Comparison of ENCODE assay signal across 30 cellular contexts in the genomic region with DNA sequence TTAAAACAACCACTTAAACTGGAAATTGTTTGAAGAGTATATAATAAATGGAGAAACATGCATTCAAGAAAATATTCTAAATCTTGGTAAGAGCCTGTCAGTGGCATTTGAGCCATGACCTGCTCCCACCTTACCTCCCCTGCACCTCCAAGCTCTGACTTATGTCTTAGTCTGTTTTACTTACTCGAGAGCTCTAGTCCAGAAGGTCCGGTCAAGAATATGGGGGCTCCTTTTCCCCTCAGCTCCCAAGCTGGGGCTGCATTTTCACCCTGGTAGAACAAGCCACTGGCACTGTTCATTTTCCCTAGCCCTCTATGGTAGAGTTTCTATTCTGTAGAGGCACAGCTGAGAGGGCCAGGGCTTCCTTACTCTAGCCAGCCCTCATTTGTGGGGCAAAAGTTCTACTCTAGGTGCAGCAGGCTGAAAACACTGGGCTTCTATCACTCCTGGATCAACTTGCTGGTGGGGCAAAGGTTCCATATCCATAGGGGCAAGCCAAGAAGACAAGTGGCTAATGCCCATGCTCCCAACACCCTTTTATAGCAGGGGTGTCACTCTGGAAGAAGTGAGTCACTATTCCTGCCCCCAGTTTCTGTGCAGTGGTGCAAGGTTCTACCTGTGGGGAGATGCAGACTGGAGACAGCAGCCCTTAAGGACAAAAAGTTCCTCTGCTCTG. TPM values are rescaled to one million over a fixed set of nuclear protein-coding genes. Genes with fewer than 3 reads are reported as not detected.
DNase-seq lines count a peak whose midpoint lies in the region; ATAC-seq and TF ChIP-seq lines count a peak whose summit lies in the region.
"Had no signal": no experiment of that assay in that cellular context is flagged by ENCODE, and none has a peak within 500 bp of the region (broad histone marks: within the 10 kb centered on the region; RNA-seq: fewer than 3 reads in every experiment).

No MANE protein-coding gene starts in this region.

- peaks cover 36% of the 10 kb centered on the region for H3K36me3 Mint-ChIP-seq in activated T-helper 2 cell treated with anti-CD3 and anti-CD28 coated beads, Interferon-gamma antibody, Interleukin-2, Interleukin-4, amounts not matched to agents 10 μg/mL and 5 μg/mL and 100 μg/mL, durations not matched to agents 14 hours and 24 hours and 36 hours (ENCODE audit: low read depth)
- H3K36me3 Mint-ChIP-seq in progenitor cell of endocrine pancreas (ENCODE audit: insufficient read depth) = peaks cover 12% of the 10 kb centered on the region

- peaks cover 0 to 15% (median 6%) of the 10 kb centered on the region in 12 donors for H3K9me3 ChIP-seq in heart left ventricle
- H3K9me3 ChIP-seq in mesenchymal stem cell (ENCODE audit: control insufficient read depth, low read length) = peaks cover 26% of the 10 kb centered on the region
- peaks cover 0 to 3% (median 0%) of the 10 kb centered on the region in 4 donors for H3K9me3 ChIP-seq in upper lobe of left lung
- H3K9me3 ChIP-seq: uterus had no signal

- intact Hi-C loops in heart left ventricle (cut with DNase I) (loop anchor here in 1 of 10 donors (5.0 kb wide), 1 partner anchor 36 kb away; no protein-coding TSS in a partner anchor), Right ventricle myocardium inferior (cut with DNase I) (loop anchor here (5.0 kb wide), 1 partner anchor 209 kb away; no protein-coding TSS in a partner anchor)
- intact Hi-C loops in activated T-helper 2 cell treated with anti-CD3 and anti-CD28 coated beads, Interferon-gamma antibody, Interleukin-2, Interleukin-4, amounts not matched to agents 10 μg/mL and 5 μg/mL and 100 μg/mL, durations not matched to agents 14 hours and 24 hours and 36 hours (cut with micrococcal nuclease) = no loop called here

- no peak overlapping the region for H4K91ac ChIP-seq in mesenchymal stem cell (ENCODE audit: low read length)

- H3K4me3 ChIP-seq in heart left ventricle (no peak overlapping the region), mesenchymal stem cell (ENCODE audit: insufficient read depth in 1 of 2, low read depth in 1 of 2, low read length in 2 of 2) (no peak overlapping the region), upper lobe of left lung (no peak overlapping the region)
- H3K4me3 ChIP-seq: colonic mucosa, K562, PC-9, suprapubic skin, uterus had no signal

- H3K4me3 Mint-ChIP-seq in activated T-helper 2 cell treated with anti-CD3 and anti-CD28 coated beads, Interferon-gamma antibody, Interleukin-2, Interleukin-4, amounts not matched to agents 10 μg/mL and 5 μg/mL and 100 μg/mL, durations not matched to agents 14 hours and 24 hours and 36 hours (ENCODE audit: low read depth) = peak overlapping the region; percentile 14
- H3K4me3 Mint-ChIP-seq in progenitor cell of endocrine pancreas (ENCODE audit: low read depth) = no peak overlapping the region
- H3K4me3 Mint-ChIP-seq: CD8-positive, alpha-beta T cell; HFFc6; naive thymus-derived CD8-positive, alpha-beta T cell had no signal

- H3K27ac Mint-ChIP-seq in activated T-helper 2 cell treated with anti-CD3 and anti-CD28 coated beads, Interferon-gamma antibody, Interleukin-2, Interleukin-4, amounts not matched to agents 10 μg/mL and 5 μg/mL and 100 μg/mL, durations not matched to agents 14 hours and 24 hours and 36 hours = no peak overlapping the region
- H3K27ac Mint-ChIP-seq in progenitor cell of endocrine pancreas = no peak overlapping the region
- H3K27ac Mint-ChIP-seq: activated naive CD4-positive, alpha-beta T cell treated with anti-CD3 and anti-CD28 coated beads, Interleukin-2, amount 50 U/mL, for 72 hours; CD8-positive, alpha-beta T cell; HFFc6; naive thymus-derived CD8-positive, alpha-beta T cell had no signal

- 95 to 99% (median 98%) methylated on average over 2 of the region's 2 CpGs for WGBS in heart left ventricle, 4 donors
- 100% methylated on average over 2 of the region's 2 CpGs for WGBS in mesenchymal stem cell
- 87 to 100% methylated on average over 2 of the region's 2 CpGs for WGBS in upper lobe of left lung, 2 donors

- no peak overlapping the region for H3K9ac ChIP-seq in mesenchymal stem cell (ENCODE audit: low read length)

- H3K36me3 ChIP-seq in heart left ventricle (peaks cover 0 to 13% (median 0%) of the 10 kb centered on the region in 9 donors), mesenchymal stem cell (ENCODE audit: control insufficient read depth in 1 of 2, insufficient read depth in 2 of 2, low read depth in 1 of 2, low read length in 2 of 2) (peaks cover 3 to 17% of the 10 kb centered on the region in 2 experiments), upper lobe of left lung (no peaks in the 10 kb centered on the region)
- H3K36me3 ChIP-seq: colonic mucosa, suprapubic skin, uterus had no signal

- H3K4me2 ChIP-seq in mesenchymal stem cell (ENCODE audit: low read length, poor library complexity, severe bottlenecking) = no peak overlapping the region
- H3K4me2 ChIP-seq: PC-9 had no signal

- no peak overlapping the region for H3K14ac ChIP-seq in mesenchymal stem cell (ENCODE audit: low read length in 2 of 2)

- H3K9me3 Mint-ChIP-seq in activated T-helper 2 cell treated with anti-CD3 and anti-CD28 coated beads, Interferon-gamma antibody, Interleukin-2, Interleukin-4, amounts not matched to agents 10 μg/mL and 5 μg/mL and 100 μg/mL, durations not matched to agents 14 hours and 24 hours and 36 hours = peaks cover 29% of the 10 kb centered on the region
- H3K9me3 Mint-ChIP-seq in progenitor cell of endocrine pancreas (ENCODE audit: low read depth) = peaks cover 14% of the 10 kb centered on the region

- peak overlapping the region; percentile 18 to 69 for H3K18ac ChIP-seq in mesenchymal stem cell (ENCODE audit: low read depth in 1 of 2, low read length in 2 of 2)

- H2BK15ac ChIP-seq in mesenchymal stem cell (ENCODE audit: low read depth, poor library complexity, severe bottlenecking) = peak overlapping the region; percentile 44

- no peak overlapping the region for H2AK5ac ChIP-seq in mesenchymal stem cell (ENCODE audit: low read length, severe bottlenecking)

- no peak overlapping the region for H2AFZ ChIP-seq in mesenchymal stem cell (ENCODE audit: low read depth, low read length)
- H2AFZ ChIP-seq: PC-9 had no signal

- TF ChIP-seq POLR2A in heart left ventricle (IDR thresholded peaks at IDR 0.05) (no peak), upper lobe of left lung (IDR thresholded peaks at IDR 0.05) (no peak)

- DNase-seq in heart left ventricle = no peak
- DNase-seq in Right ventricle myocardium inferior (ENCODE audit: missing footprints) = no peak
- no peak for DNase-seq in activated T-helper 2 cell treated with anti-CD3 and anti-CD28 coated beads, Interferon-gamma antibody, Interleukin-2, Interleukin-4, amounts not matched to agents 10 μg/mL and 5 μg/mL and 100 μg/mL, durations not matched to agents 14 hours and 24 hours and 36 hours (ENCODE audit: low spot score)
- DNase-seq in mesenchymal stem cell = no peak
- DNase-seq in upper lobe of left lung = no peak
- no peak for DNase-seq in midbrain (lab: John Stamatoyannopoulos, UW)
- no peak for DNase-seq in progenitor cell of endocrine pancreas (ENCODE audit: low spot score, unreplicated experiment)
- DNase-seq: activated effector memory CD4-positive, alpha-beta T cell treated with Interleukin-2 at 50 U/mL for 16 hours; aorta; CD8-positive, alpha-beta T cell; colonic mucosa; effector memory CD4-positive, alpha-beta T cell; HFFc6; left colon; naive thymus-derived CD8-positive, alpha-beta T cell; NCI-H1417 treated with DMSO at 0.1 percent for 48 hours; NCI-H2081; NCI-H226; NCI-H526 treated with DMSO at 0.1 percent for 48 hours; NK-92 treated with Interleukin-12 subunit alpha and Interleukin-12 subunit beta, amount 100 ng/mL, for 24 hours; occipital lobe; PC-9; SHP77 treated with DMSO at 0.1 percent for 48 hours; stimulated activated naive CD4-positive, alpha-beta T cell; uterus had no signal

- no peaks in the 10 kb centered on the region for H3K27me3 Mint-ChIP-seq in activated T-helper 2 cell treated with anti-CD3 and anti-CD28 coated beads, Interferon-gamma antibody, Interleukin-2, Interleukin-4, amounts not matched to agents 10 μg/mL and 5 μg/mL and 100 μg/mL, durations not matched to agents 14 hours and 24 hours and 36 hours (ENCODE audit: low read depth)
- H3K27me3 Mint-ChIP-seq in progenitor cell of endocrine pancreas = no peaks in the 10 kb centered on the region
- H3K27me3 Mint-ChIP-seq: naive thymus-derived CD8-positive, alpha-beta T cell had no signal

- H2BK5ac ChIP-seq in mesenchymal stem cell (ENCODE audit: low read depth, low read length, poor library complexity, severe bottlenecking) = no peak overlapping the region

- ATAC-seq in heart left ventricle (no peak), Right ventricle myocardium inferior (no peak), upper lobe of left lung (ENCODE audit: low FRiP score in 2 of 2) (peak in 1 of 2 donors; percentile 15), HG03520 (IDR thresholded peaks at IDR 0.05; ENCODE audit: unreplicated experiment) (no peak)
- ATAC-seq: activated naive CD4-positive, alpha-beta T cell treated with anti-CD3 and anti-CD28 coated beads, Interleukin-2, amount 50 U/mL, for 72 hours; CD8-positive, alpha-beta T cell; K562; left colon; naive thymus-derived CD8-positive, alpha-beta T cell had no signal

- TF ChIP-seq CTCF in heart left ventricle (IDR thresholded peaks at IDR 0.05) = no peak
- TF ChIP-seq CTCF in upper lobe of left lung (IDR thresholded peaks at IDR 0.05) = no peak
- TF ChIP-seq CTCF in progenitor cell of endocrine pancreas (IDR thresholded peaks at IDR 0.05; ENCODE audit: unreplicated experiment) = no peak

- no peak for TF ChIP-seq EP300 in upper lobe of left lung (IDR thresholded peaks at IDR 0.05)

- no peaks in the 10 kb centered on the region for H3K27me3 ChIP-seq in heart left ventricle
- H3K27me3 ChIP-seq in mesenchymal stem cell (ENCODE audit: control insufficient read depth in 1 of 2, insufficient read depth in 1 of 2, low read length in 2 of 2) = no peaks in the 10 kb centered on the region
- H3K27me3 ChIP-seq in upper lobe of left lung = no peaks in the 10 kb centered on the region
- H3K27me3 ChIP-seq: colonic mucosa, suprapubic skin, uterus had no signal

- no peak overlapping the region for H3K23ac ChIP-seq in mesenchymal stem cell (ENCODE audit: low read length in 2 of 2)

- peak overlapping the region in 1 of 2 experiments; percentile 15 for H2BK12ac ChIP-seq in mesenchymal stem cell (ENCODE audit: low read length in 2 of 2)

- H2BK120ac ChIP-seq in mesenchymal stem cell (ENCODE audit: low read depth, low read length) = no peak overlapping the region

- H3K4me1 ChIP-seq in heart left ventricle (peaks cover 2 to 65% (median 37%) of the 10 kb centered on the region in 12 donors), mesenchymal stem cell (ENCODE audit: control insufficient read depth, insufficient read depth, low read depth, low read length) (no peaks in the 10 kb centered on the region), upper lobe of left lung (peaks cover 9 to 26% (median 17%) of the 10 kb centered on the region in 4 donors)
- H3K4me1 ChIP-seq: colonic mucosa, uterus had no signal

- peaks cover 24% of the 10 kb centered on the region for H3K79me1 ChIP-seq in mesenchymal stem cell (replicated peaks; ENCODE audit: low read length, poor library complexity, severe bottlenecking)

- H3K27ac ChIP-seq in heart left ventricle = peak overlapping the region in 8 of 12 donors; percentile 19 to 44 (median 32)
- H3K27ac ChIP-seq in mesenchymal stem cell (ENCODE audit: low read length, poor library complexity, severe bottlenecking) = no peak overlapping the region
- peak overlapping the region in 3 of 4 donors; percentile 38 to 65 (median 56) for H3K27ac ChIP-seq in upper lobe of left lung
- H3K27ac ChIP-seq: colonic mucosa, epithelial cell of prostate, PC-9, suprapubic skin, uterus had no signal

- peaks cover 22% of the 10 kb centered on the region for H3K4me1 Mint-ChIP-seq in activated T-helper 2 cell treated with anti-CD3 and anti-CD28 coated beads, Interferon-gamma antibody, Interleukin-2, Interleukin-4, amounts not matched to agents 10 μg/mL and 5 μg/mL and 100 μg/mL, durations not matched to agents 14 hours and 24 hours and 36 hours (ENCODE audit: low read depth)
- H3K4me1 Mint-ChIP-seq in progenitor cell of endocrine pancreas (ENCODE audit: low read depth) = peaks cover 2% of the 10 kb centered on the region

- H3K4ac ChIP-seq in mesenchymal stem cell (ENCODE audit: low read depth in 1 of 2, low read length in 2 of 2) = peak overlapping the region in 1 of 2 experiments; percentile 6

- H4K8ac ChIP-seq in mesenchymal stem cell (ENCODE audit: low read length) = no peak overlapping the region

RNA-seq across cellular contexts. Expression of a gene that starts 40.6 kb away (rescaled TPM):
- 10 to 100 TPM; 11.1 to 14.7 (median 13.2) TPM for total RNA-seq in heart left ventricle
- polyA plus RNA-seq in heart left ventricle = 10 to 100 TPM in 1 of 2 donors, 1 to 10 TPM in 1; 9.0 to 14.1 TPM
- total RNA-seq in Right ventricle myocardium inferior = 12.8 TPM
- 5.8 and 6.1 TPM in 2 replicates for total RNA-seq in activated T-helper 2 cell treated with anti-CD3 and anti-CD28 coated beads, Interferon-gamma antibody, Interleukin-2, Interleukin-4, amounts not matched to agents 10 μg/mL and 5 μg/mL and 100 μg/mL, durations not matched to agents 14 hours and 24 hours and 36 hours
- polyA plus RNA-seq in mesenchymal stem cell (2013, experiment 1 of 2) = 3.4 TPM
- polyA plus RNA-seq in mesenchymal stem cell (2013, experiment 2 of 2) = 3.5 TPM
- 10 to 100 TPM; 10.5 to 25.1 (median 13.7) TPM for total RNA-seq in upper lobe of left lung
- total RNA-seq in progenitor cell of endocrine pancreas = 6.1 and 6.6 TPM in 2 replicates
